In the genomic region with DNA sequence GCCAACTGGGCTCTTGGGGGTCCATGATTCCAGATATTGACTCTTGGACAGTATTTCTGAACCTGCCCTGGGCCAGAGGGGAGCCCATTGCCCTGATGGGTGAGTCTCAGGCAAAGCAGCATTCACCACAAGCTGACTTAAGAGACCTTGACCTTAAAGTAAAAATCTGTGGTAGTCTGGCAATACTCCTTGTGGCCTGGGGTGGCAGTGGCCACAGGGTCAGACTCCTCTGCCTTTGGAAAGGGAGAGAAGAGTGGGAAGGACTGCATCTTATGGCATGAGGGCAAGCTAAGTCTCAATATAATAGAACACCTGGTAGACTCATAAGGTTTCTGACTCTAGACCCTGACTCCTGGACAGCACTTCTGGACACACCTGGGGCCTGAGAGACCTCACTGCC, we compare ENCODE assay signal across 30 cellular contexts.
"Had no signal": no experiment of that assay in that cellular context is flagged by ENCODE, and none has a peak within 500 bp of the region (broad histone marks: within the 10 kb centered on the region; RNA-seq: fewer than 3 reads in every experiment).

No MANE protein-coding gene starts in this region.

- H3K79me2 ChIP-seq: hepatocyte had no signal

- H3K36me3 Mint-ChIP-seq: activated naive CD4-positive, alpha-beta T cell treated with anti-CD3 and anti-CD28 coated beads, Interleukin-2, amount 10 ng/mL, durations not matched to agents 7 days and 5 days; activated naive CD8-positive, alpha-beta T cell treated with anti-CD3 and anti-CD28 coated beads, Interleukin-2, amount 10 ng/mL, durations not matched to agents 7 days and 5 days had no signal

- H3K27ac ChIP-seq: ascending aorta, brain microvascular endothelial cell, epithelial cell of prostate, esophagus squamous epithelium, gastroesophageal sphincter, heart right ventricle, hepatocyte, WERI-Rb-1 had no signal

- H3K4me2 ChIP-seq: hepatocyte had no signal

- H3K27me3 Mint-ChIP-seq: activated CD4-positive, alpha-beta memory T cell treated with anti-CD3 and anti-CD28 coated beads, Interleukin-2, amount 10 ng/mL, durations not matched to agents 7 days and 5 days; activated CD4-positive, alpha-beta T cell treated with anti-CD3 and anti-CD28 coated beads, Interleukin-2, amount 10 ng/mL, durations not matched to agents 7 days and 5 days; activated naive CD4-positive, alpha-beta T cell treated with anti-CD3 and anti-CD28 coated beads, Interleukin-2, amount 10 ng/mL, durations not matched to agents 7 days and 5 days; activated naive CD8-positive, alpha-beta T cell treated with anti-CD3 and anti-CD28 coated beads, Interleukin-2, amount 10 ng/mL, durations not matched to agents 7 days and 5 days; activated T-cell treated with anti-CD3 and anti-CD28 coated beads, Interleukin-2, amount 50 U/mL, for 24 hours; effector memory CD8-positive, alpha-beta T cell had no signal

- DNase-seq: activated CD4-positive, alpha-beta memory T cell treated with anti-CD3 and anti-CD28 coated beads, Interleukin-2, amount 10 ng/mL, durations not matched to agents 7 days and 5 days; activated CD4-positive, alpha-beta T cell treated with anti-CD3 and anti-CD28 coated beads for 1 hour; activated CD4-positive, alpha-beta T cell treated with anti-CD3 and anti-CD28 coated beads for 4 hours; activated CD4-positive, alpha-beta T cell treated with anti-CD3 and anti-CD28 coated beads, Interleukin-2, amount 10 ng/mL, durations not matched to agents 7 days and 5 days; activated CD4-positive, alpha-beta T cell treated with anti-CD3 and anti-CD28 coated beads, Interleukin-2, amount 50 U/mL, for 4 hours; activated CD4-positive, CD25-positive, alpha-beta regulatory T cell; activated CD8-positive, alpha-beta memory T cell treated with anti-CD3 and anti-CD28 coated beads, Interleukin-2, amount 50 U/mL, for 48 hours; activated gamma-delta T cell; activated naive CD4-positive, alpha-beta T cell; activated naive CD4-positive, alpha-beta T cell treated with anti-CD3 and anti-CD28 coated beads, Interleukin-2, amount 10 ng/mL, durations not matched to agents 7 days and 5 days; activated naive CD8-positive, alpha-beta T cell treated with anti-CD3 and anti-CD28 coated beads, Interleukin-2, amount 10 ng/mL, durations not matched to agents 7 days and 5 days; activated T-cell treated with anti-CD3 and anti-CD28 coated beads for 4 hours; activated T-cell treated with anti-CD3 and anti-CD28 coated beads, Interleukin-2, amount 50 U/mL, for 24 hours; activated T-cell treated with anti-CD3 and anti-CD28 coated beads, Interleukin-2, amount 50 U/mL, for 72 hours; brain microvascular endothelial cell; cortex of kidney; dermis blood vessel endothelial cell; effector CD4-positive, alpha-beta T cell; effector memory CD8-positive, alpha-beta T cell; esophagus squamous epithelium; foreskin melanocyte; heart right ventricle; T-helper 9 cell; WERI-Rb-1 had no signal

- H3K36me3 ChIP-seq: ascending aorta, brain microvascular endothelial cell, esophagus squamous epithelium, gastroesophageal sphincter, heart right ventricle, WERI-Rb-1 had no signal

- H2AFZ ChIP-seq: hepatocyte had no signal

- H3K4me1 Mint-ChIP-seq: activated CD4-positive, alpha-beta memory T cell treated with anti-CD3 and anti-CD28 coated beads, Interleukin-2, amount 10 ng/mL, durations not matched to agents 7 days and 5 days; activated CD4-positive, alpha-beta T cell treated with anti-CD3 and anti-CD28 coated beads, Interleukin-2, amount 10 ng/mL, durations not matched to agents 7 days and 5 days; activated naive CD4-positive, alpha-beta T cell treated with anti-CD3 and anti-CD28 coated beads, Interleukin-2, amount 10 ng/mL, durations not matched to agents 7 days and 5 days; activated naive CD8-positive, alpha-beta T cell treated with anti-CD3 and anti-CD28 coated beads, Interleukin-2, amount 10 ng/mL, durations not matched to agents 7 days and 5 days had no signal

- H3K4me1 ChIP-seq: ascending aorta, esophagus squamous epithelium, gastroesophageal sphincter, heart right ventricle had no signal

- H3K9me3 Mint-ChIP-seq: activated CD4-positive, alpha-beta T cell treated with anti-CD3 and anti-CD28 coated beads, Interleukin-2, amount 10 ng/mL, durations not matched to agents 7 days and 5 days had no signal

- H3K4me3 Mint-ChIP-seq: activated CD4-positive, alpha-beta memory T cell treated with anti-CD3 and anti-CD28 coated beads, Interleukin-2, amount 10 ng/mL, durations not matched to agents 7 days and 5 days; activated CD4-positive, alpha-beta T cell treated with anti-CD3 and anti-CD28 coated beads, Interleukin-2, amount 10 ng/mL, durations not matched to agents 7 days and 5 days; activated naive CD4-positive, alpha-beta T cell treated with anti-CD3 and anti-CD28 coated beads, Interleukin-2, amount 10 ng/mL, durations not matched to agents 7 days and 5 days; activated naive CD8-positive, alpha-beta T cell treated with anti-CD3 and anti-CD28 coated beads, Interleukin-2, amount 10 ng/mL, durations not matched to agents 7 days and 5 days; activated T-cell treated with anti-CD3 and anti-CD28 coated beads, Interleukin-2, amount 50 U/mL, for 24 hours; activated T-cell treated with anti-CD3 and anti-CD28 coated beads, Interleukin-2, amount 50 U/mL, for 72 hours; effector memory CD8-positive, alpha-beta T cell; T-helper 1 cell treated with Interleukin-12 subunit alpha and Interleukin-12 subunit beta and Interleukin-4 antibody, amounts not matched to agents 30 μg/mL and 1 μg/mL, for 36 hours had no signal

- H3K4me3 ChIP-seq: ascending aorta, esophagus squamous epithelium, gastroesophageal sphincter, heart right ventricle, hepatocyte had no signal

- H3K27me3 ChIP-seq: ascending aorta, brain microvascular endothelial cell, esophagus squamous epithelium, gastroesophageal sphincter, heart right ventricle, hepatocyte had no signal

- H3K27ac Mint-ChIP-seq: activated CD4-positive, alpha-beta memory T cell treated with anti-CD3 and anti-CD28 coated beads, Interleukin-2, amount 10 ng/mL, durations not matched to agents 7 days and 5 days; activated CD4-positive, alpha-beta T cell treated with anti-CD3 and anti-CD28 coated beads, Interleukin-2, amount 10 ng/mL, durations not matched to agents 7 days and 5 days; activated naive CD4-positive, alpha-beta T cell treated with anti-CD3 and anti-CD28 coated beads, Interleukin-2, amount 10 ng/mL, durations not matched to agents 7 days and 5 days; activated naive CD4-positive, alpha-beta T cell treated with anti-CD3 and anti-CD28 coated beads, Interleukin-2, amount 50 U/mL, for 72 hours; activated naive CD8-positive, alpha-beta T cell treated with anti-CD3 and anti-CD28 coated beads, Interleukin-2, amount 10 ng/mL, durations not matched to agents 7 days and 5 days; activated T-cell treated with anti-CD3 and anti-CD28 coated beads, Interleukin-2, amount 50 U/mL, for 24 hours; activated T-cell treated with anti-CD3 and anti-CD28 coated beads, Interleukin-2, amount 50 U/mL, for 72 hours; effector memory CD8-positive, alpha-beta T cell; T-helper 1 cell treated with Interleukin-12 subunit alpha and Interleukin-12 subunit beta and Interleukin-4 antibody, amounts not matched to agents 30 μg/mL and 1 μg/mL, for 36 hours had no signal

- ATAC-seq: activated naive CD4-positive, alpha-beta T cell treated with anti-CD3 and anti-CD28 coated beads, Interleukin-2, amount 50 U/mL, for 72 hours; activated T-cell treated with anti-CD3 and anti-CD28 coated beads, Interleukin-2, amount 50 U/mL, for 72 hours; effector memory CD8-positive, alpha-beta T cell; gastroesophageal sphincter; heart right ventricle had no signal
